ENCODE assay signal across 12 cellular contexts in the genomic region with DNA sequence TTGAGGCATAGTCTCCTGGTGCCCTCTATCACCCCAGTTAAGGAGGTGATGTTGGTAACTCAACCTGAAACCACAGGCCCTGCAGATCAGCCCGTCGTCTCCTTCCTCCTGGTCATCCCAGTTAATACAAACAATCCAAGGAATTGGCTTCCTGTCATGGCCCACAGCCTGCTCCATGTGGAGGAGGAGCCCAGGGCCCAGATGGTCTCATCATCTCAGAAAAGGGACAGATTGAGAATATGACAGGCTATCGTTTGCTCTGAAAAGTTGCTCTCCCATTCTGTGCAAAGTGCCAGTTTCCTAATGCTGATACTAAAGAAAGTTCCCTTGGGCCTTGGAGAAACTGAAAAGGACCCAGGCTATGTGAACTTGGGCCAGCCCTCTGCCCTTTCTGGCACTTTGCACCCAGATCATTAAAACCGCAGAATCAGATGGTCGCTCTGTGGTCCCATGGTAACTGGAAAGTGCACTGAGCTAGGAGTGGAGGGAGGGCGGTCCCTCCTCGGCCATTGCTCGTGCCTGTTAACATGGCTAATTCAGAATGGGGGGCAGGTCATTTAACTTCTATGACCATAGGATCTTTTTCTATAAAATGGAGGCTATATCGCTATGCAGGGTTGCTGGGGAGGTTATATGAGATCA. TPM values are rescaled to one million over a fixed set of nuclear protein-coding genes. Genes with fewer than 3 reads are reported as not detected.
A peak's percentile ranks its signal among the peaks of the same experiment; 100 is the strongest.
DNase-seq lines count a peak whose midpoint lies in the region; ATAC-seq and TF ChIP-seq lines count a peak whose summit lies in the region.
"Had no signal": no experiment of that assay in that cellular context is flagged by ENCODE, and none has a peak within 500 bp of the region (broad histone marks: within the 10 kb centered on the region; RNA-seq: fewer than 3 reads in every experiment).

No MANE protein-coding gene starts in this region.

- H3K9me3 ChIP-seq in uterus: no peaks in the 10 kb centered on the region

- H3K4me3 ChIP-seq in uterus: no peak overlapping the region

- no peaks in the 10 kb centered on the region for H3K27me3 Mint-ChIP-seq in activated naive CD8-positive, alpha-beta T cell
- H3K27me3 Mint-ChIP-seq in activated naive CD8-positive, alpha-beta T cell treated with anti-CD3 and anti-CD28 coated beads, Interleukin-2, amount 50 U/mL, for 24 hours: no peaks in the 10 kb centered on the region
- H3K27me3 Mint-ChIP-seq in mesothelial cell of epicardium (ENCODE audit: low read depth): no peaks in the 10 kb centered on the region
- H3K27me3 Mint-ChIP-seq: stimulated activated naive CD8-positive, alpha-beta T cell treated with anti-CD3 and anti-CD28 coated beads, Interleukin-15, amount 100 ng/mL, for 72 hours had no signal

- no peaks in the 10 kb centered on the region for H3K36me3 Mint-ChIP-seq in activated naive CD8-positive, alpha-beta T cell
- H3K36me3 Mint-ChIP-seq in activated naive CD8-positive, alpha-beta T cell treated with anti-CD3 and anti-CD28 coated beads, Interleukin-2, amount 50 U/mL, for 24 hours (ENCODE audit: low read depth): no peaks in the 10 kb centered on the region
- no peaks in the 10 kb centered on the region for H3K36me3 Mint-ChIP-seq in mesothelial cell of epicardium

- intact Hi-C loops in uterus (cut with DNase I; ENCODE audit: low total_unique reads): no loop called here

- H3K4me3 Mint-ChIP-seq in activated naive CD8-positive, alpha-beta T cell: no peak overlapping the region
- no peak overlapping the region for H3K4me3 Mint-ChIP-seq in activated naive CD8-positive, alpha-beta T cell treated with anti-CD3 and anti-CD28 coated beads, Interleukin-2, amount 50 U/mL, for 24 hours
- H3K4me3 Mint-ChIP-seq in mesothelial cell of epicardium: no peak overlapping the region
- H3K4me3 Mint-ChIP-seq: stimulated activated naive CD8-positive, alpha-beta T cell treated with anti-CD3 and anti-CD28 coated beads, Interleukin-15, amount 100 ng/mL, for 72 hours had no signal

- no peak for TF ChIP-seq CTCF in mesothelial cell of epicardium (IDR thresholded peaks at IDR 0.05; ENCODE audit: unreplicated experiment)
- no peak for TF ChIP-seq CTCF in uterus (IDR thresholded peaks at IDR 0.05)

- H3K4me1 ChIP-seq in uterus: peaks cover 29 to 47% of the 10 kb centered on the region in 2 donors

- TF ChIP-seq POLR2A in uterus (IDR thresholded peaks at IDR 0.05) (no peak), erythroblast (IDR thresholded peaks at IDR 0.05; ENCODE audit: low read length) (no peak)

- H3K27ac Mint-ChIP-seq in activated naive CD8-positive, alpha-beta T cell: peak overlapping the region; percentile 72
- H3K27ac Mint-ChIP-seq in activated naive CD8-positive, alpha-beta T cell treated with anti-CD3 and anti-CD28 coated beads, Interleukin-2, amount 50 U/mL, for 24 hours: no peak overlapping the region
- peak overlapping the region; percentile 96 for H3K27ac Mint-ChIP-seq in mesothelial cell of epicardium
- H3K27ac Mint-ChIP-seq: stimulated activated naive CD8-positive, alpha-beta T cell treated with anti-CD3 and anti-CD28 coated beads, Interleukin-15, amount 100 ng/mL, for 72 hours had no signal

- DNase-seq in activated naive CD8-positive, alpha-beta T cell treated with anti-CD3 and anti-CD28 coated beads, Interleukin-2, amount 50 U/mL, for 24 hours: no peak
- DNase-seq in cerebellum (ENCODE audit: low spot score) (peak; percentile 89), mesothelial cell of epicardium (ENCODE audit: low spot score in 2 of 2, unreplicated experiment in 2 of 2) (no peak), uterus (peak; percentile 56 to 57), hypothalamus (lab: John Stamatoyannopoulos, UW) (no peak), NOMO-1 treated with DMSO at 0.1 percent for 48 hours (lab: John Stamatoyannopoulos, UW; ENCODE audit: unreplicated experiment) (no peak), erythroblast (lab: John Stamatoyannopoulos, UW) (no peak)
- DNase-seq: activated T-cell treated with anti-CD3 and anti-CD28 coated beads, Interleukin-2, amount 50 U/mL, for 1 hour; NCI-H1048; stimulated activated naive CD8-positive, alpha-beta T cell treated with anti-CD3 and anti-CD28 coated beads, Interleukin-15, amount 100 ng/mL, for 72 hours had no signal

- H3K4me1 Mint-ChIP-seq in activated naive CD8-positive, alpha-beta T cell (ENCODE audit: low read depth): peaks cover 55% of the 10 kb centered on the region
- peaks cover 43% of the 10 kb centered on the region for H3K4me1 Mint-ChIP-seq in activated naive CD8-positive, alpha-beta T cell treated with anti-CD3 and anti-CD28 coated beads, Interleukin-2, amount 50 U/mL, for 24 hours
- peaks cover 60% of the 10 kb centered on the region for H3K4me1 Mint-ChIP-seq in mesothelial cell of epicardium

- H3K36me3 ChIP-seq in uterus: no peaks in the 10 kb centered on the region

- no peak for ATAC-seq in activated naive CD8-positive, alpha-beta T cell treated with anti-CD3 and anti-CD28 coated beads, Interleukin-2, amount 50 U/mL, for 24 hours
- ATAC-seq: stimulated activated naive CD8-positive, alpha-beta T cell treated with anti-CD3 and anti-CD28 coated beads, Interleukin-15, amount 100 ng/mL, for 72 hours had no signal

- H3K9me3 Mint-ChIP-seq in activated naive CD8-positive, alpha-beta T cell (ENCODE audit: low read depth): no peaks in the 10 kb centered on the region
- no peaks in the 10 kb centered on the region for H3K9me3 Mint-ChIP-seq in activated naive CD8-positive, alpha-beta T cell treated with anti-CD3 and anti-CD28 coated beads, Interleukin-2, amount 50 U/mL, for 24 hours
- H3K9me3 Mint-ChIP-seq in mesothelial cell of epicardium: no peaks in the 10 kb centered on the region
- H3K9me3 Mint-ChIP-seq: stimulated activated naive CD8-positive, alpha-beta T cell treated with anti-CD3 and anti-CD28 coated beads, Interleukin-15, amount 100 ng/mL, for 72 hours had no signal

- peak overlapping the region; percentile 94 to 95 for H3K27ac ChIP-seq in uterus

- no peaks in the 10 kb centered on the region for H3K27me3 ChIP-seq in uterus

RNA-seq across cellular contexts. Expression of a gene that starts 0.7 kb away (rescaled TPM):
- total RNA-seq in cerebellum (1.1 TPM), mesothelial cell of epicardium (0.14 to 0.47 TPM (median 0.27 TPM) in 3 replicates), uterus (10 to 100 TPM in 1 of 4 donors, 1 to 10 TPM in 1, under 1 TPM in 2; 0.29 to 11.7 (median 2.3) TPM)

RNA-seq across cellular contexts. Expression of a gene that starts 2.6 kb away (rescaled TPM):
- not detected for total RNA-seq in cerebellum
- 0.72 to 1.2 TPM (median 1.0 TPM) in 3 replicates for total RNA-seq in mesothelial cell of epicardium
- total RNA-seq in uterus: 10 to 100 TPM in 1 of 4 donors, 1 to 10 TPM in 1, under 1 TPM in 1, not detected in 1; 0.59 to 10.1 (median 1.4) TPM

RNA-seq across cellular contexts. Expression of a gene that starts 38.4 kb away (rescaled TPM):
- total RNA-seq in cerebellum: not detected
- total RNA-seq in mesothelial cell of epicardium: not detected in 3 replicates
- total RNA-seq in uterus: not detected
- total RNA-seq: lower leg skin had no signal

RNA-seq across cellular contexts. Expression of a gene that starts 49.3 kb away (rescaled TPM):
- total RNA-seq in cerebellum (not detected), mesothelial cell of epicardium (not detected in 3 replicates), uterus (not detected)
- total RNA-seq: lower leg skin had no signal

Comparison
In these comparisons a context has a peak if more than half of its experiments do, and no peak if none do; other contexts are left out.
1. DNase-seq: peak in cerebellum (single experiment) and uterus (2 of 2); none in activated naive CD8-positive, alpha-beta T cell treated with anti-CD3 and anti-CD28 coated beads, Interleukin-2, amount 50 U/mL, for 24 hours (single experiment), mesothelial cell of epicardium (0 of 2), hypothalamus (0 of 51), NOMO-1 treated with DMSO at 0.1 percent for 48 hours (single experiment) and erythroblast (0 of 2).